1 cellular context compared by ENCODE assay signal in the genomic region with DNA sequence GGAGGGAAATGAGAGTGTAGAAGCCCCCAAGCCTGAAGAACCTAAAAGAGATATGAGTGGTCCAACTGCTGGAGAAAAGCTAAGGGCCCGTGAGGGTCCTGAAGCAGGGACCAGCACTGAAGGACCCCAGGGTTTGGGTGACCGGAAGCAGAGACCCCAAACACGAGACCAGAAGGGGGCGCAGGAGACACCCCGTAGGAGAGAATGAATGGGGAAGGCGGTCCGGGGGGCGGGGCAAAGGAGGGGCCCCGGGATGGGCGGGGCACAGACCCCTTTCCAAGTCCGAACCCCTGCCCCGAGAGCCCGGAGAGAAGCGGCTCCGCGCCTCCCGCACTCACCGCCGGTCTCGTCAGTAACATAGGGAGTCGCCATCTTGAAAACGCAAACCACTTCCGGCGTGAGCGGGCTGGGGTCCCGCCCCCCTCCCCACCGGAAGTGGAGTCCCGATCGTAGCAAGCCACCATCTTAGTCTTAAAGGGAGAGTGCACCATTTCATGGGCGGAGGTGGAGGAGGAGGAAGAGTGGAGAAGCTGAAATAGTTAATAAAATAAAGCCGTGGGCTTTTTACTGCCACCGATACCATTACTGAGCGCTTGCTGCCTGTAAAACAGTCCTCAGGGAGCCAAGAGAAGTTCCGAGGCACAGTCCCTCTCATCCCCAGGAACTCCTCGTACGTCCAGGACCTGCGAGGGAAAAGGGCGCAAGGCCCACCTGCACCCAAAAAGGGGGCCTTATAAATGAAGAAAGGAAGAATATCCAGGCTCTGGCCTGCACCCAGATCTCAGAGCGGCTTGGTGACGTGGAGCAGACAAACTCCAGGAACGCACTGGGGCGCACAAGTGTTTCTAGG.
TF ChIP-seq lines count a peak whose summit lies in the region.

No MANE protein-coding gene starts in this region.

TF ChIP-seq in SK-N-SH, 30 proteins besides CTCF, POLR2A, EP300 and RAD21 (continued from another document):
- TF ChIP-seq, protein P1, sequence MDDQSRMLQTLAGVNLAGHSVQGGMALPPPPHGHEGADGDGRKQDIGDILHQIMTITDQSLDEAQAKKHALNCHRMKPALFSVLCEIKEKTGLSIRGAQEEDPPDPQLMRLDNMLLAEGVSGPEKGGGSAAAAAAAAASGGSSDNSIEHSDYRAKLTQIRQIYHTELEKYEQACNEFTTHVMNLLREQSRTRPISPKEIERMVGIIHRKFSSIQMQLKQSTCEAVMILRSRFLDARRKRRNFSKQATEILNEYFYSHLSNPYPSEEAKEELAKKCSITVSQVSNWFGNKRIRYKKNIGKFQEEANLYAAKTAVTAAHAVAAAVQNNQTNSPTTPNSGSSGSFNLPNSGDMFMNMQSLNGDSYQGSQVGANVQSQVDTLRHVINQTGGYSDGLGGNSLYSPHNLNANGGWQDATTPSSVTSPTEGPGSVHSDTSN (IDR thresholded peaks at IDR 0.05): no peak
- TF ChIP-seq, protein P2, sequence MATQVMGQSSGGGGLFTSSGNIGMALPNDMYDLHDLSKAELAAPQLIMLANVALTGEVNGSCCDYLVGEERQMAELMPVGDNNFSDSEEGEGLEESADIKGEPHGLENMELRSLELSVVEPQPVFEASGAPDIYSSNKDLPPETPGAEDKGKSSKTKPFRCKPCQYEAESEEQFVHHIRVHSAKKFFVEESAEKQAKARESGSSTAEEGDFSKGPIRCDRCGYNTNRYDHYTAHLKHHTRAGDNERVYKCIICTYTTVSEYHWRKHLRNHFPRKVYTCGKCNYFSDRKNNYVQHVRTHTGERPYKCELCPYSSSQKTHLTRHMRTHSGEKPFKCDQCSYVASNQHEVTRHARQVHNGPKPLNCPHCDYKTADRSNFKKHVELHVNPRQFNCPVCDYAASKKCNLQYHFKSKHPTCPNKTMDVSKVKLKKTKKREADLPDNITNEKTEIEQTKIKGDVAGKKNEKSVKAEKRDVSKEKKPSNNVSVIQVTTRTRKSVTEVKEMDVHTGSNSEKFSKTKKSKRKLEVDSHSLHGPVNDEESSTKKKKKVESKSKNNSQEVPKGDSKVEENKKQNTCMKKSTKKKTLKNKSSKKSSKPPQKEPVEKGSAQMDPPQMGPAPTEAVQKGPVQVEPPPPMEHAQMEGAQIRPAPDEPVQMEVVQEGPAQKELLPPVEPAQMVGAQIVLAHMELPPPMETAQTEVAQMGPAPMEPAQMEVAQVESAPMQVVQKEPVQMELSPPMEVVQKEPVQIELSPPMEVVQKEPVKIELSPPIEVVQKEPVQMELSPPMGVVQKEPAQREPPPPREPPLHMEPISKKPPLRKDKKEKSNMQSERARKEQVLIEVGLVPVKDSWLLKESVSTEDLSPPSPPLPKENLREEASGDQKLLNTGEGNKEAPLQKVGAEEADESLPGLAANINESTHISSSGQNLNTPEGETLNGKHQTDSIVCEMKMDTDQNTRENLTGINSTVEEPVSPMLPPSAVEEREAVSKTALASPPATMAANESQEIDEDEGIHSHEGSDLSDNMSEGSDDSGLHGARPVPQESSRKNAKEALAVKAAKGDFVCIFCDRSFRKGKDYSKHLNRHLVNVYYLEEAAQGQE (IDR thresholded peaks at IDR 0.05; ENCODE audit: low read depth, low read length): no peak
- TF ChIP-seq FOXJ3 (CRISPR knock-in tag; IDR thresholded peaks at IDR 0.05) (no peak), YY1 (IDR thresholded peaks at IDR 0.05; ENCODE audit: low read depth) (peak; percentile 94), RCOR1 (IDR thresholded peaks at IDR 0.05; ENCODE audit: low read length) (no peak), SIN3A (IDR thresholded peaks at IDR 0.05; ENCODE audit: borderline replicate concordance, low read depth, low read length) (no peak), MEF2A (IDR thresholded peaks at IDR 0.05; ENCODE audit: borderline replicate concordance, low read depth) (peak; percentile 33; the same call in 1 of the 2 replicates), CHD2 (IDR thresholded peaks at IDR 0.05; ENCODE audit: low read length, partially characterized antibody) (no peak), POLR2AphosphoS5 (IDR thresholded peaks at IDR 0.05; ENCODE audit: low read depth, low read length) (peak; percentile 54), SMC3 (IDR thresholded peaks at IDR 0.05; ENCODE audit: low read depth, low read length) (no peak; the same call in 1 of the 2 replicates), TCF12 (IDR thresholded peaks at IDR 0.05) (peak; percentile 19; the same call in 1 of the 2 replicates), MXI1 (IDR thresholded peaks at IDR 0.05; ENCODE audit: low read depth, low read length) (peak; percentile 72; the same call in 1 of the 2 replicates), NFIC (IDR thresholded peaks at IDR 0.05; ENCODE audit: borderline replicate concordance) (no peak), FOSL2 (IDR thresholded peaks at IDR 0.05; ENCODE audit: borderline replicate concordance, low read depth) (no peak), FOXM1 (IDR thresholded peaks at IDR 0.05; ENCODE audit: low read depth) (no peak), TEAD4 (IDR thresholded peaks at IDR 0.05; ENCODE audit: borderline replicate concordance, insufficient read depth) (no peak)
- TF ChIP-seq, protein P3, sequence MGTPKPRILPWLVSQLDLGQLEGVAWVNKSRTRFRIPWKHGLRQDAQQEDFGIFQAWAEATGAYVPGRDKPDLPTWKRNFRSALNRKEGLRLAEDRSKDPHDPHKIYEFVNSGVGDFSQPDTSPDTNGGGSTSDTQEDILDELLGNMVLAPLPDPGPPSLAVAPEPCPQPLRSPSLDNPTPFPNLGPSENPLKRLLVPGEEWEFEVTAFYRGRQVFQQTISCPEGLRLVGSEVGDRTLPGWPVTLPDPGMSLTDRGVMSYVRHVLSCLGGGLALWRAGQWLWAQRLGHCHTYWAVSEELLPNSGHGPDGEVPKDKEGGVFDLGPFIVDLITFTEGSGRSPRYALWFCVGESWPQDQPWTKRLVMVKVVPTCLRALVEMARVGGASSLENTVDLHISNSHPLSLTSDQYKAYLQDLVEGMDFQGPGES (IDR thresholded peaks at IDR 0.05; ENCODE audit: low read depth, low read length): no peak
- TF ChIP-seq, protein P4, sequence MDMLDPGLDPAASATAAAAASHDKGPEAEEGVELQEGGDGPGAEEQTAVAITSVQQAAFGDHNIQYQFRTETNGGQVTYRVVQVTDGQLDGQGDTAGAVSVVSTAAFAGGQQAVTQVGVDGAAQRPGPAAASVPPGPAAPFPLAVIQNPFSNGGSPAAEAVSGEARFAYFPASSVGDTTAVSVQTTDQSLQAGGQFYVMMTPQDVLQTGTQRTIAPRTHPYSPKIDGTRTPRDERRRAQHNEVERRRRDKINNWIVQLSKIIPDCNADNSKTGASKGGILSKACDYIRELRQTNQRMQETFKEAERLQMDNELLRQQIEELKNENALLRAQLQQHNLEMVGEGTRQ (IDR thresholded peaks at IDR 0.05; ENCODE audit: borderline replicate concordance, low read depth, low read length): no peak
- TF ChIP-seq, protein P5, sequence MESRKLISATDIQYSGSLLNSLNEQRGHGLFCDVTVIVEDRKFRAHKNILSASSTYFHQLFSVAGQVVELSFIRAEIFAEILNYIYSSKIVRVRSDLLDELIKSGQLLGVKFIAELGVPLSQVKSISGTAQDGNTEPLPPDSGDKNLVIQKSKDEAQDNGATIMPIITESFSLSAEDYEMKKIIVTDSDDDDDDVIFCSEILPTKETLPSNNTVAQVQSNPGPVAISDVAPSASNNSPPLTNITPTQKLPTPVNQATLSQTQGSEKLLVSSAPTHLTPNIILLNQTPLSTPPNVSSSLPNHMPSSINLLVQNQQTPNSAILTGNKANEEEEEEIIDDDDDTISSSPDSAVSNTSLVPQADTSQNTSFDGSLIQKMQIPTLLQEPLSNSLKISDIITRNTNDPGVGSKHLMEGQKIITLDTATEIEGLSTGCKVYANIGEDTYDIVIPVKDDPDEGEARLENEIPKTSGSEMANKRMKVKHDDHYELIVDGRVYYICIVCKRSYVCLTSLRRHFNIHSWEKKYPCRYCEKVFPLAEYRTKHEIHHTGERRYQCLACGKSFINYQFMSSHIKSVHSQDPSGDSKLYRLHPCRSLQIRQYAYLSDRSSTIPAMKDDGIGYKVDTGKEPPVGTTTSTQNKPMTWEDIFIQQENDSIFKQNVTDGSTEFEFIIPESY (IDR thresholded peaks at IDR 0.05; ENCODE audit: borderline replicate concordance, low read depth): no peak
- TF ChIP-seq, protein P6, sequence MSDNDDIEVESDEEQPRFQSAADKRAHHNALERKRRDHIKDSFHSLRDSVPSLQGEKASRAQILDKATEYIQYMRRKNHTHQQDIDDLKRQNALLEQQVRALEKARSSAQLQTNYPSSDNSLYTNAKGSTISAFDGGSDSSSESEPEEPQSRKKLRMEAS (IDR thresholded peaks at IDR 0.05; ENCODE audit: low read depth): peak; percentile 79
